ENCODE assay signal across 13 cellular contexts in genomic region chr10:131891196-131891928, GRCh38. TPM values are rescaled to one million over a fixed set of nuclear protein-coding genes. Genes with fewer than 3 reads are reported as not detected.
DNase-seq lines count a peak whose midpoint lies in the region; ATAC-seq, FAIRE-seq and TF ChIP-seq lines count a peak whose summit lies in the region.
"Had no signal": no experiment of that assay in that cellular context is flagged by ENCODE, and none has a peak within 500 bp of the region (broad histone marks: within the 10 kb centered on the region; RNA-seq: fewer than 3 reads in every experiment).

No MANE protein-coding gene starts in this region.

- H3K9me3 ChIP-seq in BE2C (no peaks in the 10 kb centered on the region), right lobe of liver (no peaks in the 10 kb centered on the region)
- H3K9me3 ChIP-seq: suprapubic skin had no signal

- no peaks in the 10 kb centered on the region for H3K4me1 ChIP-seq in BE2C
- no peaks in the 10 kb centered on the region for H3K4me1 ChIP-seq in right lobe of liver
- H3K4me1 ChIP-seq: suprapubic skin had no signal

- peak; percentile 39 for TF ChIP-seq CTCF in BE2C (IDR thresholded peaks at IDR 0.05; ENCODE audit: low read depth, low read length)
- TF ChIP-seq CTCF in right lobe of liver (IDR thresholded peaks at IDR 0.05): no peak
- TF ChIP-seq CTCF in D721Med (IDR thresholded peaks at IDR 0.05; ENCODE audit: insufficient read depth, missing control alignments): no peak

- H3K36me3 ChIP-seq in BE2C (no peaks in the 10 kb centered on the region), right lobe of liver (no peaks in the 10 kb centered on the region)
- H3K36me3 ChIP-seq: suprapubic skin had no signal

- H3K27ac ChIP-seq in right lobe of liver: no peak overlapping the region
- H3K27ac ChIP-seq: suprapubic skin had no signal

- WGBS in right lobe of liver (ENCODE audit: insufficient coverage, low coverage, low lambda C conversion rate, missing lambda C conversion rate): 65% methylated on average over 6 of the region's 24 CpGs

- H3K4me3 ChIP-seq in BE2C (ENCODE audit: low read depth, low read length) (no peak overlapping the region), right lobe of liver (no peak overlapping the region)
- H3K4me3 ChIP-seq: suprapubic skin had no signal

- no peak for TF ChIP-seq POLR2A in right lobe of liver (IDR thresholded peaks at IDR 0.05)

- no peak for FAIRE-seq in D721Med (lab: Jason Lieb, UNC)

- intact Hi-C loops in right lobe of liver (cut with DNase I): loop anchor here in 1 of 2 donors (10.0 kb wide), 1 partner anchor 253 kb away; no protein-coding TSS in a partner anchor

- DNase-seq in BE2C (peak; percentile 41), HT1080 (ENCODE audit: low read depth) (peak; percentile 79), astrocyte of the hippocampus (ENCODE audit: low read depth, low spot score) (peak; percentile 66), right lobe of liver (no peak), superior temporal gyrus (ENCODE audit: extremely low spot score) (no peak), D721Med (ENCODE audit: insufficient read length, low spot score) (no peak), NAMALWA (ENCODE audit: low spot score) (no peak)
- DNase-seq: naive B cell; NCI-H2107; stimulated activated CD4-positive, alpha-beta T cell treated with anti-CD3 and anti-CD28 coated beads, Interleukin-2, amount 100 ng/mL, for 24 hours; T-helper 17 cell had no signal

- ATAC-seq in right lobe of liver (peak in 3 of 4 donors; percentile 23 to 32 (median 28)), HG02885 (IDR thresholded peaks at IDR 0.05; ENCODE audit: poor library complexity, unreplicated experiment) (no peak)
- ATAC-seq: T-helper 17 cell had no signal

- H3K27me3 ChIP-seq in BE2C: no peaks in the 10 kb centered on the region
- H3K27me3 ChIP-seq in right lobe of liver: no peaks in the 10 kb centered on the region

RNA-seq across cellular contexts. Expression of gene PPP2R2D, which starts 9.4 kb away (rescaled TPM):
- polyA plus RNA-seq in BE2C (2012; ENCODE audit: insufficient read depth, insufficient read length, low read depth): 59.9 TPM
- total RNA-seq in HT1080 (2014; rRNA removed; shearing (Covaris generic)): 30.1 and 31.5 TPM in 2 replicates
- 19.3 and 20.9 TPM in 2 replicates for polyA plus RNA-seq in HT1080 (2015; cell fraction: cytosol; rRNA removed)
- polyA plus RNA-seq in HT1080 (2015; cell fraction: nucleus; rRNA removed): 18.8 and 23.8 TPM in 2 replicates
- total RNA-seq in right lobe of liver: 10 to 100 TPM; 10.9 to 16.6 (median 14.3) TPM

Comparison
In these comparisons a context has a peak if more than half of its experiments do, and no peak if none do; other contexts are left out.
1. DNase-seq: peak in BE2C (single experiment), HT1080 (single experiment) and astrocyte of the hippocampus (single experiment); none in right lobe of liver (0 of 3), superior temporal gyrus (single experiment), D721Med (single experiment) and NAMALWA (single experiment).